Comparison of ENCODE assay signal across 16 cellular contexts in genomic region chr2:102601730-102602129, GRCh38. TPM values are rescaled to one million over a fixed set of nuclear protein-coding genes. Genes with fewer than 3 reads are reported as not detected.
"Had no signal": no experiment of that assay in that cellular context is flagged by ENCODE, and none has a peak within 500 bp of the region (broad histone marks: within the 10 kb centered on the region; RNA-seq: fewer than 3 reads in every experiment).

No MANE protein-coding gene starts in this region.

- ATAC-seq: activated CD8-positive, alpha-beta T cell treated with anti-CD3 and anti-CD28 coated beads for 36 hours; activated naive CD4-positive, alpha-beta T cell treated with anti-CD3 and anti-CD28 coated beads, Interleukin-2, amount 50 U/mL, for 72 hours; activated T-cell treated with anti-CD3 and anti-CD28 coated beads, Interleukin-2, amount 50 U/mL, for 4 hours; gastrocnemius medialis; heart left ventricle; left cardiac atrium; right lobe of liver had no signal

- DNase-seq: activated B cell treated with CpG ODN at 0.5 μM for 24 hours; activated CD4-positive, alpha-beta T cell treated with anti-CD3 and anti-CD28 coated beads for 48 hours; activated CD8-positive, alpha-beta T cell treated with anti-CD3 and anti-CD28 coated beads for 36 hours; activated effector memory CD4-positive, alpha-beta T cell treated with anti-CD3 and anti-CD28 coated beads, Interleukin-2, amount 50 U/mL, for 16 hours; activated T-cell treated with anti-CD3 and anti-CD28 coated beads, Interleukin-2, amount 50 U/mL, for 4 hours; dorsolateral prefrontal cortex; endodermal cell; gastrocnemius medialis; heart left ventricle; left cardiac atrium; ovary; right lobe of liver had no signal

- H3K9me3 ChIP-seq: gastrocnemius medialis, heart left ventricle, ovary, right lobe of liver, thoracic aorta had no signal

- H3K4me3 Mint-ChIP-seq: activated B cell treated with CpG ODN at 0.5 μM for 24 hours; activated CD8-positive, alpha-beta T cell treated with anti-CD3 and anti-CD28 coated beads for 36 hours; activated T-cell treated with anti-CD3 and anti-CD28 coated beads, Interleukin-2, amount 50 U/mL, for 4 hours; endodermal cell; mesothelial cell of epicardium had no signal

- H3K36me3 Mint-ChIP-seq: activated naive CD4-positive, alpha-beta T cell treated with anti-CD3 and anti-CD28 coated beads, Interleukin-2, amount 50 U/mL, for 72 hours; mesothelial cell of epicardium had no signal

- H3K4me1 Mint-ChIP-seq: activated B cell treated with CpG ODN at 0.5 μM for 24 hours, endodermal cell had no signal

- H3K9me3 Mint-ChIP-seq: activated B cell treated with CpG ODN at 0.5 μM for 24 hours; activated CD8-positive, alpha-beta T cell treated with anti-CD3 and anti-CD28 coated beads for 36 hours; activated naive CD4-positive, alpha-beta T cell treated with anti-CD3 and anti-CD28 coated beads, Interleukin-2, amount 50 U/mL, for 72 hours; activated T-cell treated with anti-CD3 and anti-CD28 coated beads, Interleukin-2, amount 50 U/mL, for 4 hours; endodermal cell had no signal

- H3K27ac Mint-ChIP-seq: activated B cell treated with CpG ODN at 0.5 μM for 24 hours; activated CD8-positive, alpha-beta T cell treated with anti-CD3 and anti-CD28 coated beads for 36 hours; activated naive CD4-positive, alpha-beta T cell treated with anti-CD3 and anti-CD28 coated beads, Interleukin-2, amount 50 U/mL, for 72 hours; endodermal cell; mesothelial cell of epicardium had no signal

RNA-seq across cellular contexts. Expression of gene SLC9A2, which starts 17.6 kb away (rescaled TPM):
- total RNA-seq: activated B cell treated with CpG ODN at 0.5 μM for 24 hours, endodermal cell, pulmonary artery endothelial cell had no signal
- polyA plus RNA-seq: ovary had no signal
